ENCODE assay signal across 13 cellular contexts in genomic region chr18:76466410-76466991, GRCh38. TPM values are rescaled to one million over a fixed set of nuclear protein-coding genes. Genes with fewer than 3 reads are reported as not detected.
DNase-seq lines count a peak whose midpoint lies in the region; ATAC-seq and TF ChIP-seq lines count a peak whose summit lies in the region.
"Had no signal": no experiment of that assay in that cellular context is flagged by ENCODE, and none has a peak within 500 bp of the region (broad histone marks: within the 10 kb centered on the region; RNA-seq: fewer than 3 reads in every experiment).

No MANE protein-coding gene starts in this region.

- H3K4me1 Mint-ChIP-seq in CD4-positive, CD25-positive, alpha-beta regulatory T cell: peaks cover 0 to 20% (median 2%) of the 10 kb centered on the region in 4 donors
- peaks cover 64% of the 10 kb centered on the region for H3K4me1 Mint-ChIP-seq in glutamatergic neuron (ENCODE audit: low read depth, unreplicated experiment)

- H2AFZ ChIP-seq in trophoblast cell (ENCODE audit: insufficient read depth, low read length, poor library complexity): no peak overlapping the region

- no peak overlapping the region for H3K14ac ChIP-seq in trophoblast cell (ENCODE audit: low read length)

- no peak overlapping the region for H2AK5ac ChIP-seq in trophoblast cell (ENCODE audit: low read length)

- H3K4me3 ChIP-seq in CD4-positive, CD25-positive, alpha-beta regulatory T cell (ENCODE audit: low read depth, low read length): no peak overlapping the region
- H3K4me3 ChIP-seq in NB4 (ENCODE audit: low read depth, low read length) (no peak overlapping the region), trophoblast cell (ENCODE audit: low read depth, low read length) (peak overlapping the region; percentile 23)

- H3K27me3 Mint-ChIP-seq in CD4-positive, CD25-positive, alpha-beta regulatory T cell: peaks cover 7% of the 10 kb centered on the region
- H3K27me3 Mint-ChIP-seq in glutamatergic neuron (ENCODE audit: unreplicated experiment): peaks cover 10% of the 10 kb centered on the region
- H3K27me3 Mint-ChIP-seq: progenitor cell of endocrine pancreas had no signal

- H2BK120ac ChIP-seq in trophoblast cell (ENCODE audit: insufficient read depth, low read length, poor library complexity): no peak overlapping the region

- no peaks in the 10 kb centered on the region for H3K27me3 ChIP-seq in CD4-positive, CD25-positive, alpha-beta regulatory T cell (ENCODE audit: control insufficient read depth, insufficient read depth, low read length)
- H3K27me3 ChIP-seq in trophoblast cell (ENCODE audit: insufficient read depth, low read length): no peaks in the 10 kb centered on the region

- TF ChIP-seq CTCF in NB4 (IDR thresholded peaks at IDR 0.05; ENCODE audit: low read depth, low read length): no peak
- no peak for TF ChIP-seq CTCF in glutamatergic neuron (IDR thresholded peaks at IDR 0.05; ENCODE audit: partially characterized antibody, unreplicated experiment)

- no peak overlapping the region for H4K8ac ChIP-seq in trophoblast cell (ENCODE audit: low read depth, low read length)

- H3K4ac ChIP-seq in trophoblast cell (ENCODE audit: low read depth, low read length): no peak overlapping the region

- H3K9ac ChIP-seq in trophoblast cell (ENCODE audit: low read length): no peak overlapping the region

- no peaks in the 10 kb centered on the region for H3K9me3 Mint-ChIP-seq in CD4-positive, CD25-positive, alpha-beta regulatory T cell
- H3K9me3 Mint-ChIP-seq in glutamatergic neuron (ENCODE audit: unreplicated experiment): peaks cover 5% of the 10 kb centered on the region
- H3K9me3 Mint-ChIP-seq: activated CD4-positive, alpha-beta memory T cell treated with anti-CD3 and anti-CD28 coated beads, Interleukin-2, amount 10 ng/mL, durations not matched to agents 7 days and 5 days had no signal

- no peak overlapping the region for H4K12ac ChIP-seq in trophoblast cell (ENCODE audit: low read depth, low read length)

- no peaks in the 10 kb centered on the region for H3K36me3 Mint-ChIP-seq in CD4-positive, CD25-positive, alpha-beta regulatory T cell
- H3K36me3 Mint-ChIP-seq in glutamatergic neuron (ENCODE audit: unreplicated experiment): peaks cover 5% of the 10 kb centered on the region

- no peak for TF ChIP-seq POLR2A in NB4 (IDR thresholded peaks at IDR 0.05; ENCODE audit: extremely low read depth, insufficient read length)

- no peaks in the 10 kb centered on the region for H3K36me3 ChIP-seq in CD4-positive, CD25-positive, alpha-beta regulatory T cell (ENCODE audit: control insufficient read depth, insufficient read depth, low read length)
- H3K36me3 ChIP-seq in trophoblast cell (ENCODE audit: control insufficient read depth in 1 of 2, insufficient read depth in 2 of 2, low read length in 2 of 2): peaks cover 3% of the 10 kb centered on the region in 2 experiments

- H3K27ac Mint-ChIP-seq in CD4-positive, CD25-positive, alpha-beta regulatory T cell: peak overlapping the region in 2 of 3 donors; percentile 16 to 75
- peak overlapping the region; percentile 73 for H3K27ac Mint-ChIP-seq in glutamatergic neuron (ENCODE audit: unreplicated experiment)
- H3K27ac Mint-ChIP-seq: activated CD4-positive, alpha-beta memory T cell treated with anti-CD3 and anti-CD28 coated beads, Interleukin-2, amount 10 ng/mL, durations not matched to agents 7 days and 5 days had no signal

- H2BK5ac ChIP-seq in trophoblast cell (ENCODE audit: low read depth, low read length, poor library complexity): no peak overlapping the region

- peak in 1 of 2 donors; percentile 24 for ATAC-seq in CD4-positive, CD25-positive, alpha-beta regulatory T cell (ENCODE audit: low read depth in 2 of 2)

- H3K27ac ChIP-seq in CD4-positive, CD25-positive, alpha-beta regulatory T cell (ENCODE audit: insufficient read depth, low read length, poor library complexity, severe bottlenecking): no peak overlapping the region
- no peak overlapping the region for H3K27ac ChIP-seq in trophoblast cell (ENCODE audit: low read depth, low read length)

- H2BK12ac ChIP-seq in trophoblast cell (ENCODE audit: low read length): no peak overlapping the region

- H3K79me1 ChIP-seq in trophoblast cell (ENCODE audit: low read length): no peaks in the 10 kb centered on the region

- H3K4me3 Mint-ChIP-seq in CD4-positive, CD25-positive, alpha-beta regulatory T cell: peak overlapping the region in 2 of 4 donors; percentile 19 to 41
- H3K4me3 Mint-ChIP-seq in glutamatergic neuron (ENCODE audit: unreplicated experiment): peak overlapping the region; percentile 46
- H3K4me3 Mint-ChIP-seq: activated CD4-positive, alpha-beta memory T cell treated with anti-CD3 and anti-CD28 coated beads, Interleukin-2, amount 10 ng/mL, durations not matched to agents 7 days and 5 days had no signal

- DNase-seq in CD4-positive, CD25-positive, alpha-beta regulatory T cell: no peak
- DNase-seq in NB4 (ENCODE audit: low read depth) (peak; percentile 40), glutamatergic neuron (no peak), trophoblast cell (no peak), cerebellar cortex (ENCODE audit: low spot score) (no peak), H4 (ENCODE audit: low spot score) (no peak), T1000 (lab: John Stamatoyannopoulos, UW) (no peak), OCI-M2 (lab: John Stamatoyannopoulos, UW; ENCODE audit: unreplicated experiment) (no peak)
- DNase-seq: activated CD4-positive, alpha-beta memory T cell treated with anti-CD3 and anti-CD28 coated beads, Interleukin-2, amount 10 ng/mL, durations not matched to agents 7 days and 5 days; mesenchymal stem cell; NCI-H146; NCI-H524 treated with DMSO at 0.1 percent for 48 hours had no signal

- no peak overlapping the region for H3K4me2 ChIP-seq in trophoblast cell (ENCODE audit: low read length)

- H3K18ac ChIP-seq in trophoblast cell (ENCODE audit: low read length): no peak overlapping the region

- no peak overlapping the region for H4K91ac ChIP-seq in trophoblast cell (ENCODE audit: low read depth, low read length)

- H3K23ac ChIP-seq in trophoblast cell (ENCODE audit: low read length): no peak overlapping the region

- H3K79me2 ChIP-seq in trophoblast cell (ENCODE audit: control insufficient read depth, insufficient read depth, low read length, poor library complexity): no peaks in the 10 kb centered on the region

- H3K4me1 ChIP-seq in CD4-positive, CD25-positive, alpha-beta regulatory T cell (ENCODE audit: control insufficient read depth, insufficient read depth, low read length, poor library complexity, severe bottlenecking): peaks cover 2% of the 10 kb centered on the region
- H3K4me1 ChIP-seq in trophoblast cell (ENCODE audit: control insufficient read depth in 1 of 2, insufficient read depth in 2 of 2, low read length in 2 of 2): no peaks in the 10 kb centered on the region

- no peaks in the 10 kb centered on the region for H3K9me3 ChIP-seq in CD4-positive, CD25-positive, alpha-beta regulatory T cell (ENCODE audit: control insufficient read depth in 2 of 2, low read length in 2 of 2)
- H3K9me3 ChIP-seq in trophoblast cell (ENCODE audit: insufficient read depth, low read depth, low read length): no peaks in the 10 kb centered on the region

- WGBS in trophoblast cell (ENCODE audit: extremely low coverage, insufficient coverage, insufficient read length): no CpG with 5 or more reads among the region's 20 CpGs

RNA-seq across cellular contexts. Expression of gene ZNF516, which starts 28.5 kb away (rescaled TPM):
- total RNA-seq in CD4-positive, CD25-positive, alpha-beta regulatory T cell: 9.9 TPM
- polyA plus RNA-seq in CD4-positive, CD25-positive, alpha-beta regulatory T cell: under 1 TPM in 3 of 4 donors, not detected in 1; 0.26 to 0.74 (median 0.39) TPM
- total RNA-seq in glutamatergic neuron (ENCODE audit: unreplicated experiment): 192 TPM
- 6.6 and 8.8 TPM in 2 replicates for polyA plus RNA-seq in trophoblast cell (2013)
- 7.0 and 7.4 TPM in 2 replicates for total RNA-seq in H4 (2014; rRNA removed; shearing (Covaris generic))

Comparison
In these comparisons a context has a peak if more than half of its experiments do, and no peak if none do; other contexts are left out.
1. RNA of gene ZNF516, which starts 28.5 kb away (total RNA-seq): 192 TPM in glutamatergic neuron (single experiment); 9.9 TPM in CD4-positive, CD25-positive, alpha-beta regulatory T cell (single experiment) and 7.0 to 7.4 TPM in H4; every median in the first group is over 10 times any median in the second.